In genomic region chr14:55103005-55103640, GRCh38 we compare ENCODE assay signal across 8 cellular contexts. TPM values are rescaled to one million over a fixed set of nuclear protein-coding genes. Genes with fewer than 3 reads are reported as not detected.
DNase-seq lines count a peak whose midpoint lies in the region; ATAC-seq and TF ChIP-seq lines count a peak whose summit lies in the region.

No MANE protein-coding gene starts in this region.

- no peaks in the 10 kb centered on the region for H3K36me3 ChIP-seq in SK-N-SH (replicated peaks in 1 of 2; ENCODE audit: control insufficient read depth in 1 of 2, insufficient read depth in 2 of 2, low read length in 1 of 2)
- H3K36me3 ChIP-seq in ascending aorta: no peaks in the 10 kb centered on the region

- TF ChIP-seq CTCF in AG04449 (IDR thresholded peaks at IDR 0.05; ENCODE audit: insufficient read depth, low read length, missing control alignments) (no peak), SK-N-SH (IDR thresholded peaks at IDR 0.05) (no peak), ascending aorta (IDR thresholded peaks at IDR 0.05) (no peak), GM20000 (IDR thresholded peaks at IDR 0.05; ENCODE audit: extremely low read depth, missing control alignments) (no peak)

- H2AFZ ChIP-seq in SK-N-SH (ENCODE audit: low read depth): peak overlapping the region; percentile 77

- ATAC-seq in GM18909 (IDR thresholded peaks at IDR 0.05; ENCODE audit: poor library complexity, unreplicated experiment): peak; percentile 43
- ATAC-seq in HG03439 (IDR thresholded peaks at IDR 0.05; ENCODE audit: unreplicated experiment): peak; percentile 29

- H3K4me3 ChIP-seq in AG04449 (ENCODE audit: low read depth, low read length) (peak overlapping the region; percentile 12; the same call in 1 of the 2 replicates), SK-N-SH (ENCODE audit: low read depth in 2 of 2, low read length in 1 of 2) (no peak overlapping the region), ascending aorta (no peak overlapping the region)

- no peak for TF ChIP-seq EP300 in SK-N-SH (IDR thresholded peaks at IDR 0.05; ENCODE audit: borderline replicate concordance in 1 of 2, low read depth in 1 of 2, low read length in 1 of 2)

- CTCF ChIA-PET in AG04449 (lab: Yijun Ruan, JAX): interaction anchor here (0.7 to 2.6 kb wide), 12 partner anchors 8 to 53 kb away, joined by 3 to 16 read pairs (median 3); partner anchors contain the start of gene MAPK1IP1L
- CTCF ChIA-PET in SK-N-SH (lab: Yijun Ruan, JAX): interaction anchor here (0.8 to 2.9 kb wide), 8 partner anchors 10 to 58 kb away, joined by 3 to 13 read pairs (median 4); partner anchors contain the start of genes LGALS3 and MAPK1IP1L

- H3K27ac ChIP-seq in SK-N-SH (ENCODE audit: low read depth in 2 of 2, low read length in 1 of 2) (peak overlapping the region; percentile 87 to 89), ascending aorta (peak overlapping the region; percentile 73 to 84)

- POLR2A ChIA-PET in AG04449 (lab: Yijun Ruan, JAX): interaction anchor here (0.6 to 2.2 kb wide), 7 partner anchors 9 to 328 kb away, joined by 3 to 11 read pairs (median 5); partner anchors contain the start of genes LGALS3, SOCS4 and WDHD1
- POLR2A ChIA-PET in SK-N-SH (lab: Yijun Ruan, JAX): interaction anchor here (1.1 to 1.2 kb wide), 3 partner anchors 10 to 32 kb away, joined by 4 to 8 read pairs (median 4); no protein-coding TSS in a partner anchor

- H3K79me2 ChIP-seq in SK-N-SH (ENCODE audit: insufficient read depth): no peaks in the 10 kb centered on the region

- TF ChIP-seq RAD21 in SK-N-SH (IDR thresholded peaks at IDR 0.05; ENCODE audit: low read length): no peak

- 68% methylated on average over 12 of the region's 13 CpGs for whole genome bisulfite sequencing in SK-N-SH (ENCODE audit: low lambda C conversion rate)

- H3K9me2 ChIP-seq in SK-N-SH: no peaks in the 10 kb centered on the region

- no peaks in the 10 kb centered on the region for H3K27me3 ChIP-seq in SK-N-SH (ENCODE audit: insufficient read depth)
- no peaks in the 10 kb centered on the region for H3K27me3 ChIP-seq in ascending aorta

- intact Hi-C loops in ascending aorta (cut with DNase I): loop anchor here (2.0 to 5.0 kb wide), 2 partner anchors 30 to 51 kb away; partner anchors contain the start of gene MAPK1IP1L

- no peaks in the 10 kb centered on the region for H4K20me1 ChIP-seq in SK-N-SH (ENCODE audit: insufficient read depth)

- DNase-seq in AG04449 (ENCODE audit: low read depth, low spot score) (peak; percentile 76), SK-N-SH (no peak), ascending aorta (ENCODE audit: low spot score in 2 of 2) (peak in 1 of 2 donors; percentile 83), iPS-NIHi11 (ENCODE audit: low spot score) (peak; percentile 75), GM20000 (ENCODE audit: low spot score) (no peak)
- DNase-seq in stimulated activated CD4-positive, alpha-beta T cell treated with anti-CD3 and anti-CD28 coated beads, Interleukin-15, amount 100 ng/mL, for 1 hour (ENCODE audit: low read depth in 1 of 2, low spot score in 1 of 2): peak; percentile 15 to 23

- H3F3A ChIP-seq in SK-N-SH (replicated peaks; ENCODE audit: insufficient read depth): peaks cover 26% of the 10 kb centered on the region

- H3K4me2 ChIP-seq in SK-N-SH: peak overlapping the region; percentile 27; the same call in 1 of the 2 replicates

- H3K4me1 ChIP-seq in SK-N-SH (ENCODE audit: control insufficient read depth in 1 of 2, insufficient read depth in 2 of 2, low read depth in 1 of 2, low read length in 1 of 2): peaks cover 18 to 31% of the 10 kb centered on the region in 2 experiments
- H3K4me1 ChIP-seq in ascending aorta: peaks cover 21 to 38% of the 10 kb centered on the region in 2 donors

- H3K9ac ChIP-seq in SK-N-SH: peak overlapping the region; percentile 25; the same call in 1 of the 2 replicates

- no peaks in the 10 kb centered on the region for H3K9me3 ChIP-seq in SK-N-SH
- no peaks in the 10 kb centered on the region for H3K9me3 ChIP-seq in ascending aorta

TF ChIP-seq in SK-N-SH, 30 proteins besides CTCF, POLR2A, EP300 and RAD21 (continues in another document):
- TF ChIP-seq SMC3 (IDR thresholded peaks at IDR 0.05; ENCODE audit: low read depth, low read length) (no peak), REST (IDR thresholded peaks at IDR 0.05; ENCODE audit: low read depth, low read length) (no peak), USF2 (IDR thresholded peaks at IDR 0.05; ENCODE audit: borderline replicate concordance, low read depth, low read length) (no peak), JUND (IDR thresholded peaks at IDR 0.05) (peak; percentile 65; the same call in 1 of the 2 replicates), NFIC (IDR thresholded peaks at IDR 0.05; ENCODE audit: borderline replicate concordance) (peak; percentile 27; the same call in 1 of the 2 replicates), NRF1 (IDR thresholded peaks at IDR 0.05; ENCODE audit: low read depth, low read length) (no peak), ELF1 (IDR thresholded peaks at IDR 0.05) (no peak), SIN3A (IDR thresholded peaks at IDR 0.05; ENCODE audit: borderline replicate concordance, low read depth, low read length) (no peak), RCOR1 (IDR thresholded peaks at IDR 0.05; ENCODE audit: low read length) (no peak), MXI1 (IDR thresholded peaks at IDR 0.05; ENCODE audit: low read depth, low read length) (no peak), RFX5 (IDR thresholded peaks at IDR 0.05; ENCODE audit: low read length) (no peak), IRF3 (IDR thresholded peaks at IDR 0.05; ENCODE audit: low read depth, low read length) (no peak), TCF12 (IDR thresholded peaks at IDR 0.05) (peak; percentile 82), FOXM1 (IDR thresholded peaks at IDR 0.05; ENCODE audit: low read depth) (peak; percentile 26; the same call in 1 of the 2 replicates), MAX (IDR thresholded peaks at IDR 0.05; ENCODE audit: low read depth) (peak; percentile 52; the same call in 1 of the 2 replicates), GABPA (IDR thresholded peaks at IDR 0.05; ENCODE audit: low read depth) (no peak), PBX3 (IDR thresholded peaks at IDR 0.05) (peak; percentile 65)

RNA-seq across cellular contexts. Expression of gene LGALS3, which starts 25.9 kb away (rescaled TPM):
- 59.5 and 59.8 TPM in 2 replicates for polyA plus RNA-seq in SK-N-SH (2012; rRNA removed)
- 50.7 and 56.5 TPM in 2 replicates for polyA plus RNA-seq in SK-N-SH (2012; cell fraction: cytosol; rRNA removed)
- 51.5 and 55.5 TPM in 2 replicates for polyA plus RNA-seq in SK-N-SH (2012; cell fraction: nucleus; rRNA removed)
- 358 TPM for total RNA-seq in ascending aorta

RNA-seq across cellular contexts. Expression of gene MAPK1IP1L, which starts 51.7 kb away (rescaled TPM):
- polyA plus RNA-seq in SK-N-SH (2012; rRNA removed): 105 and 129 TPM in 2 replicates
- polyA plus RNA-seq in SK-N-SH (2012; cell fraction: cytosol; rRNA removed): 58.3 and 77.1 TPM in 2 replicates
- polyA plus RNA-seq in SK-N-SH (2012; cell fraction: nucleus; rRNA removed): 74.0 and 90.8 TPM in 2 replicates
- total RNA-seq in ascending aorta: 51.8 TPM

Comparison
In these comparisons a context has a peak if more than half of its experiments do, and no peak if none do; other contexts are left out.
1. DNase-seq: peak in AG04449 (single experiment), iPS-NIHi11 (single experiment) and stimulated activated CD4-positive, alpha-beta T cell treated with anti-CD3 and anti-CD28 coated beads, Interleukin-15, amount 100 ng/mL, for 1 hour (2 of 2); none in SK-N-SH (single experiment) and GM20000 (single experiment).